In genomic region chr5:2752875-2753435, GRCh38 we compare ENCODE assay signal across 1 cellular context.
TF ChIP-seq lines count a peak whose summit lies in the region.

No MANE protein-coding gene starts in this region.

TF ChIP-seq in HepG2, 621 proteins besides CTCF, POLR2A, EP300 and RAD21 (continued from another document):
- no peak for TF ChIP-seq SIX1 (CRISPR knock-in tag; IDR thresholded peaks at IDR 0.05; ENCODE audit: borderline replicate concordance)
- TF ChIP-seq, protein P1, sequence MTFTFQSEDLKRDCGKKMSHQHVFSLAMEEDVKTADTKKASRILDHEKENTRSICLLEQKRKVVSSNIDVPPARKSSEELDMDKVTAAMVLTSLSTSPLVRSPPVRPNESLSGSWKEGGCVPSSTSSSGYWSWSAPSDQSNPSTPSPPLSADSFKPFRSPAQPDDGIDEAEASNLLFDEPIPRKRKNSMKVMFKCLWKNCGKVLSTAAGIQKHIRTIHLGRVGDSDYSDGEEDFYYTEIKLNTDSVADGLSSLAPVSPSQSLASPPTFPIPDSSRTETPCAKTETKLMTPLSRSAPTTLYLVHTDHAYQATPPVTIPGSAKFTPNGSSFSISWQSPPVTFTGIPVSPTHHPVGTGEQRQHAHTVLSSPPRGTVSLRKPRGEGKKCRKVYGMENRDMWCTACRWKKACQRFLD (CRISPR knock-in tag; IDR thresholded peaks at IDR 0.05; ENCODE audit: borderline replicate concordance), result no peak
- no peak for TF ChIP-seq ZNF891 (CRISPR knock-in tag; IDR thresholded peaks at IDR 0.05)
- no peak for TF ChIP-seq THAP7 (CRISPR knock-in tag; IDR thresholded peaks at IDR 0.05)
- TF ChIP-seq, protein P2, sequence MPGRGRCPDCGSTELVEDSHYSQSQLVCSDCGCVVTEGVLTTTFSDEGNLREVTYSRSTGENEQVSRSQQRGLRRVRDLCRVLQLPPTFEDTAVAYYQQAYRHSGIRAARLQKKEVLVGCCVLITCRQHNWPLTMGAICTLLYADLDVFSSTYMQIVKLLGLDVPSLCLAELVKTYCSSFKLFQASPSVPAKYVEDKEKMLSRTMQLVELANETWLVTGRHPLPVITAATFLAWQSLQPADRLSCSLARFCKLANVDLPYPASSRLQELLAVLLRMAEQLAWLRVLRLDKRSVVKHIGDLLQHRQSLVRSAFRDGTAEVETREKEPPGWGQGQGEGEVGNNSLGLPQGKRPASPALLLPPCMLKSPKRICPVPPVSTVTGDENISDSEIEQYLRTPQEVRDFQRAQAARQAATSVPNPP (CRISPR knock-in tag; IDR thresholded peaks at IDR 0.05), result no peak
- no peak for TF ChIP-seq MBD4 (IDR thresholded peaks at IDR 0.05; ENCODE audit: borderline replicate concordance, low read length)
- TF ChIP-seq AGO2 (optimal IDR thresholded peaks at IDR 0.05; ENCODE audit: low read depth, low read length), result no peak
- no peak for TF ChIP-seq TCF12 (IDR thresholded peaks at IDR 0.05)
- no peak for TF ChIP-seq TCF12 (CRISPR knock-in tag; IDR thresholded peaks at IDR 0.05)
- TF ChIP-seq ZFP37 (CRISPR knock-in tag; IDR thresholded peaks at IDR 0.05; ENCODE audit: borderline replicate concordance), result no peak
- no peak for TF ChIP-seq ZBTB49 (CRISPR knock-in tag; IDR thresholded peaks at IDR 0.05; ENCODE audit: borderline replicate concordance)
- TF ChIP-seq ZNF839 (CRISPR knock-in tag; IDR thresholded peaks at IDR 0.05; ENCODE audit: borderline replicate concordance), result no peak
- TF ChIP-seq TBX2 (CRISPR knock-in tag; IDR thresholded peaks at IDR 0.05; ENCODE audit: borderline replicate concordance), result no peak
- TF ChIP-seq ZBTB8A (CRISPR knock-in tag; IDR thresholded peaks at IDR 0.05; ENCODE audit: borderline replicate concordance, low read depth), result no peak
- no peak for TF ChIP-seq TGIF2 (CRISPR knock-in tag; IDR thresholded peaks at IDR 0.05)
TF ChIP-seq in HepG2: peak in this region for 0.
